ENCODE assay signal across 8 cellular contexts in the genomic region with DNA sequence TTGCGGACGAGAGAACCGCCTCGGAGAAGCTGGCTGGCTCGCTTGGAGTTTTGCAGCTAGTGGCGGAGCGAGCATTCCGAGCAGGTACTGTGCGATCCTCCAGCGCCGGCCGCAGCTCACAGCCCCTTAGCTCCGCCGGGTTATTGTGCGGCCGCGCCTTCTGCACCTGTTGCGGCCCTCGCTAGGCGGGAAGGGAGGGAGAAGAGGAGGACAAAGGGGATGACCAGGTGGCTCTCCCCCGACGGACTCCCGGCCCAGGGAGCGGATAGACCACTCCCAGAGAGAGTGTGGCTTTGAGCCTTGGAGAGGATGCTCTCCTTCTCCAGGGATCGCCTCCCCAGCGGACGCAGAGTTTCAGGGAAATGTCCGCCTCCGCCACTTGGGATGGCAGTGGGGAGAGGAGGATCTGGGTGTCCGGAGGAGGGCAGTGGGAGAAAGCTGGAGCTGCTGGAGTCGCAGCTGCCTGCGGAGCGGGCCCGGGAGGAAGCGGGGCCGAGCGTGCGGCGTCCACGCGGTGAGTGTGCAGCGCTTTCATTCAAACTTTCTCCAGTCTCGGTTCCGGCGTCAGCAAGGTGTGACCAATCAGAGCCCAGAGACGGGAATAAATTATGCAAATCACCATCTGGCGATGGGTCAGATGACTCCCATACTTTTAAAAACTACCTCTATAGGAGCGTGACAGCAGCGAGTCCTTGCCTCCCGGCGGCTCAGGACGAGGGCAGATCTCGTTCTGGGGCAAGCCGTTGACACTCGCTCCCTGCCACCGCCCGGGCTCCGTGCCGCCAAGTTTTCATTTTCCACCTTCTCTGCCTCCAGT. TPM values are rescaled to one million over a fixed set of nuclear protein-coding genes. Genes with fewer than 3 reads are reported as not detected.
A peak's percentile ranks its signal among the peaks of the same experiment; 100 is the strongest.
DNase-seq lines count a peak whose midpoint lies in the region; ATAC-seq lines count a peak whose summit lies in the region.

Gene LIPG, plus strand, starts transcription at position 681 of the 817 bp plus-strand sequence. CDS start 252 bp downstream, outside the sequence.

- H3K9ac ChIP-seq in SK-N-MC (ENCODE audit: insufficient read length): no peak within 1 kb of the TSS

- no peak within 1 kb of the TSS for H3K27ac Mint-ChIP-seq in CD4-positive, CD25-positive, alpha-beta regulatory T cell

- peaks cover 12% of the 10 kb centered on the region for H3K4me1 ChIP-seq in CD4-positive, CD25-positive, alpha-beta regulatory T cell (ENCODE audit: control insufficient read depth, insufficient read depth, low read length, poor library complexity, severe bottlenecking)

- in situ Hi-C loops in T47D (cut with HindIII; ENCODE audit: low pct_unique_long_range_greater_than_20kb, low sequenced_read_pairs): no loop called here

- DNase-seq in CD4-positive, CD25-positive, alpha-beta regulatory T cell: peak in 1 of 3 donors; percentile 60
- DNase-seq in LHCN-M2 (ENCODE audit: low read depth) (peak; percentile 30), SK-N-MC (ENCODE audit: low read depth, low spot score) (peak; percentile 5), T47D (ENCODE audit: low read depth in 1 of 2, low spot score in 1 of 2) (peak; percentile 71 to 89), islet precursor cell (peak; percentile 95)
- peak; percentile 37 to 40 (median 37) for DNase-seq in stimulated activated CD4-positive, alpha-beta T cell treated with anti-CD3 and anti-CD28 coated beads, Interleukin-12 subunit alpha, Interleukin-12 subunit beta, amount 100 ng/mL, for 48 hours (ENCODE audit: low read depth in 2 of 3, low spot score in 1 of 3)

- H3K4me3 Mint-ChIP-seq in CD4-positive, CD25-positive, alpha-beta regulatory T cell: peak within 1 kb of the TSS in 3 of 4 donors; percentile 72 to 80 (median 77)

- H3K36me3 ChIP-seq in CD4-positive, CD25-positive, alpha-beta regulatory T cell (ENCODE audit: control insufficient read depth, insufficient read depth, low read length): no peaks in the 10 kb centered on the region
- H3K36me3 ChIP-seq in SK-N-MC (ENCODE audit: insufficient read depth, low read length): no peaks in the 10 kb centered on the region

- ATAC-seq in CD4-positive, CD25-positive, alpha-beta regulatory T cell (ENCODE audit: low read depth in 2 of 2): peak; percentile 39 to 41
- peak; percentile 55 for ATAC-seq in GM19463 (IDR thresholded peaks at IDR 0.05; ENCODE audit: unreplicated experiment)
- ATAC-seq in GM18873 (IDR thresholded peaks at IDR 0.05; ENCODE audit: low FRiP score, unreplicated experiment): no peak

- H3K4me1 Mint-ChIP-seq in CD4-positive, CD25-positive, alpha-beta regulatory T cell: peaks cover 0 to 28% (median 2%) of the 10 kb centered on the region in 4 donors

- H3K4me3 ChIP-seq in CD4-positive, CD25-positive, alpha-beta regulatory T cell (ENCODE audit: low read depth, low read length): peak within 1 kb of the TSS; percentile 19
- H3K4me3 ChIP-seq in SK-N-MC: peak within 1 kb of the TSS; percentile 62

- H3K27ac ChIP-seq in CD4-positive, CD25-positive, alpha-beta regulatory T cell (ENCODE audit: insufficient read depth, low read length, poor library complexity, severe bottlenecking): no peak within 1 kb of the TSS
- no peak within 1 kb of the TSS for H3K27ac ChIP-seq in SK-N-MC

- H3K9me3 Mint-ChIP-seq in CD4-positive, CD25-positive, alpha-beta regulatory T cell: peaks cover 0 to 2% (median 0%) of the 10 kb centered on the region in 7 donors

- no peaks in the 10 kb centered on the region for H3K36me3 Mint-ChIP-seq in CD4-positive, CD25-positive, alpha-beta regulatory T cell

- no peaks in the 10 kb centered on the region for H3K9me3 ChIP-seq in CD4-positive, CD25-positive, alpha-beta regulatory T cell (ENCODE audit: control insufficient read depth in 2 of 2, low read length in 2 of 2)
- no peaks in the 10 kb centered on the region for H3K9me3 ChIP-seq in SK-N-MC (ENCODE audit: low read depth, low read length)

- H3K27me3 Mint-ChIP-seq in CD4-positive, CD25-positive, alpha-beta regulatory T cell: peaks cover 66% of the 10 kb centered on the region

- H3K27me3 ChIP-seq in CD4-positive, CD25-positive, alpha-beta regulatory T cell (ENCODE audit: control insufficient read depth, insufficient read depth, low read length): peaks cover 41% of the 10 kb centered on the region

RNA-seq across cellular contexts. Expression of gene LIPG, which starts in this region (rescaled TPM):
- not detected for total RNA-seq in CD4-positive, CD25-positive, alpha-beta regulatory T cell
- not detected for polyA plus RNA-seq in CD4-positive, CD25-positive, alpha-beta regulatory T cell
- total RNA-seq in LHCN-M2 (2014; rRNA removed): 0.11 and 0.19 TPM in 2 replicates
- polyA plus RNA-seq in LHCN-M2 (2012): 0.09 TPM

Comparison
In these comparisons a context has a peak if more than half of its experiments do, and no peak if none do; other contexts are left out.
1. Peak in ATAC-seq and H3K4me3 ChIP-seq in CD4-positive, CD25-positive, alpha-beta regulatory T cell; RNA of the gene not detected or under 1 TPM.
2. Peak in DNase-seq in LHCN-M2; RNA of the gene not detected or under 1 TPM.